ENCODE assay signal across 17 cellular contexts in the genomic region with DNA sequence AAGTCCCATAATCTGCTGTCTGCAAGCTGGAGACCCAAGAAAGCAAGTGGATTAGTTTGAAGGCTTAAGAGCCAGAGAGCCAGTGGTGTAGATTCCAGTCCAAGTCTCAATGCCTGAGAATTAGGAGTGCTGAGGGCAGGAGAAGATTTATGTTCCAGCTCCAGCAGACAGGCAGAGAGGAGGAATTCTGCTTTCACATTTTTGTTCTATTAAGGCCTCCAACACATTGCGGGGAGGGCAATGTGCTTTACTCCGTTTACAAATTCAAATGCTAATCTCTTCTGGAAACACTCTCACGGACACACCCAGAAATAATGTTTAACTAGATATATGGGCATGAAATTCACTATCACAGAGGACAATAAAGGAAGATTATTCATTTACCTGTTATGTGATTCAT. TPM values are rescaled to one million over a fixed set of nuclear protein-coding genes. Genes with fewer than 3 reads are reported as not detected.
DNase-seq lines count a peak whose midpoint lies in the region; TF ChIP-seq lines count a peak whose summit lies in the region.
"Had no signal": no experiment of that assay in that cellular context is flagged by ENCODE, and none has a peak within 500 bp of the region (broad histone marks: within the 10 kb centered on the region; RNA-seq: fewer than 3 reads in every experiment).

No MANE protein-coding gene starts in this region.

- H3K27ac Mint-ChIP-seq in activated naive CD4-positive, alpha-beta T cell treated with anti-CD3 and anti-CD28 coated beads, Interleukin-2, amount 10 ng/mL, durations not matched to agents 7 days and 5 days, result no peak overlapping the region

- no peak overlapping the region for H3K4me3 Mint-ChIP-seq in activated naive CD4-positive, alpha-beta T cell treated with anti-CD3 and anti-CD28 coated beads, Interleukin-2, amount 10 ng/mL, durations not matched to agents 7 days and 5 days

- H3K36me3 ChIP-seq in mucosa of rectum (ENCODE audit: control insufficient read depth in 2 of 2, insufficient read depth in 2 of 2, low read length in 2 of 2) (no peaks in the 10 kb centered on the region), right atrium auricular region (no peaks in the 10 kb centered on the region)

- H3K9me3 ChIP-seq in mucosa of rectum (ENCODE audit: control insufficient read depth in 2 of 2, low read length in 2 of 2), result no peaks in the 10 kb centered on the region
- no peaks in the 10 kb centered on the region for H3K9me3 ChIP-seq in right atrium auricular region

- no peak for TF ChIP-seq CTCF in epithelial cell of proximal tubule (conservative IDR thresholded peaks at IDR 0.05; ENCODE audit: low read depth, low read length)
- TF ChIP-seq CTCF in right atrium auricular region (IDR thresholded peaks at IDR 0.05), result no peak

- no peaks in the 10 kb centered on the region for H3K27me3 ChIP-seq in mucosa of rectum (ENCODE audit: control insufficient read depth in 2 of 2, insufficient read depth in 2 of 2, low read length in 2 of 2)
- H3K27me3 ChIP-seq in right atrium auricular region, result no peaks in the 10 kb centered on the region

- DNase-seq in D341Med (ENCODE audit: low spot score) (peak; percentile 45), NCI-H69 (lab: John Stamatoyannopoulos, UW) (peak; percentile 49), epithelial cell of proximal tubule (ENCODE audit: low read depth) (peak; percentile 4), right atrium auricular region (ENCODE audit: low spot score) (no peak), occipital lobe (lab: John Stamatoyannopoulos, UW) (no peak)
- DNase-seq in stimulated activated naive CD4-positive, alpha-beta T cell treated with Interleukin-2 at 50 U/mL for 16 hours (lab: John Stamatoyannopoulos, UW), result no peak
- DNase-seq in activated naive CD4-positive, alpha-beta T cell treated with anti-CD3 and anti-CD28 coated beads, Interleukin-2, amount 10 ng/mL, durations not matched to agents 7 days and 5 days, result no peak
- DNase-seq: Calu3, DND-41, HCEC 1CT, KBM-7, NCI-H1092, NCI-H2227 treated with DMSO at 0.1 percent for 48 hours, NCI-H526 treated with DMSO at 0.1 percent for 48 hours, PC-9 had no signal

- H3K4me3 ChIP-seq in epithelial cell of proximal tubule (ENCODE audit: low read depth, low read length) (no peak overlapping the region), mucosa of rectum (ENCODE audit: low read length in 2 of 2) (peak overlapping the region; percentile 12 to 23), right atrium auricular region (no peak overlapping the region)
- H3K4me3 ChIP-seq: PC-9 had no signal

- H3K9ac ChIP-seq in mucosa of rectum (ENCODE audit: low read depth in 1 of 2, low read length in 2 of 2), result no peak overlapping the region

- H3K4me1 ChIP-seq in mucosa of rectum (ENCODE audit: control insufficient read depth in 2 of 2, insufficient read depth in 2 of 2, low read length in 2 of 2) (peaks cover 0 to 5% of the 10 kb centered on the region in 2 donors), right atrium auricular region (no peaks in the 10 kb centered on the region)

- H3K36me3 Mint-ChIP-seq in activated naive CD4-positive, alpha-beta T cell treated with anti-CD3 and anti-CD28 coated beads, Interleukin-2, amount 10 ng/mL, durations not matched to agents 7 days and 5 days, result peaks cover 7% of the 10 kb centered on the region

- H3K27ac ChIP-seq in mucosa of rectum (ENCODE audit: low read depth in 2 of 2, low read length in 2 of 2), result peak overlapping the region; percentile 65 to 72
- H3K27ac ChIP-seq in right atrium auricular region, result no peak overlapping the region
- H3K27ac ChIP-seq: HL-60, PC-9 had no signal

- H3K9me3 Mint-ChIP-seq in activated naive CD4-positive, alpha-beta T cell treated with anti-CD3 and anti-CD28 coated beads, Interleukin-2, amount 10 ng/mL, durations not matched to agents 7 days and 5 days, result peaks cover 12% of the 10 kb centered on the region

- no peaks in the 10 kb centered on the region for H3K4me1 Mint-ChIP-seq in activated naive CD4-positive, alpha-beta T cell treated with anti-CD3 and anti-CD28 coated beads, Interleukin-2, amount 10 ng/mL, durations not matched to agents 7 days and 5 days

- CTCF ChIA-PET in activated naive CD4-positive, alpha-beta T cell treated with anti-CD3 and anti-CD28 coated beads, Interleukin-2, amount 10 ng/mL, durations not matched to agents 7 days and 5 days (lab: Charles Lee), result no interaction called here

- H3K27me3 Mint-ChIP-seq in activated naive CD4-positive, alpha-beta T cell treated with anti-CD3 and anti-CD28 coated beads, Interleukin-2, amount 10 ng/mL, durations not matched to agents 7 days and 5 days, result no peaks in the 10 kb centered on the region

RNA-seq across cellular contexts. Expression of a gene that starts 54.0 kb away (rescaled TPM):
- total RNA-seq in epithelial cell of proximal tubule, result 10.0 and 19.6 TPM in 2 replicates
- total RNA-seq in right atrium auricular region, result 10 to 100 TPM in 1 of 2 donors, 1 to 10 TPM in 1; 9.2 to 10.7 TPM
- 12.9 TPM for total RNA-seq in occipital lobe

Comparison
In these comparisons a context has a peak if more than half of its experiments do, and no peak if none do; other contexts are left out.
1. DNase-seq: peak in D341Med (single experiment), NCI-H69 (single experiment) and epithelial cell of proximal tubule (single experiment); none in stimulated activated naive CD4-positive, alpha-beta T cell treated with Interleukin-2 at 50 U/mL for 16 hours (single experiment), right atrium auricular region (single experiment), activated naive CD4-positive, alpha-beta T cell treated with anti-CD3 and anti-CD28 coated beads, Interleukin-2, amount 10 ng/mL, durations not matched to agents 7 days and 5 days (single experiment) and occipital lobe (single experiment).
2. H3K4me3 ChIP-seq: peak in mucosa of rectum (2 of 2); none in epithelial cell of proximal tubule (single experiment) and right atrium auricular region (0 of 2).
3. H3K27ac ChIP-seq: peak in mucosa of rectum (2 of 2); none in right atrium auricular region (0 of 2).